8 cellular contexts compared by ENCODE assay signal in genomic region chr14:65336191-65336591, GRCh38.
DNase-seq lines count a peak whose midpoint lies in the region; ATAC-seq lines count a peak whose summit lies in the region.

No MANE protein-coding gene starts in this region.

- H3K4me3 ChIP-seq in skeletal muscle cell (ENCODE audit: low read depth, low read length) = no peak overlapping the region

- ATAC-seq in HG02885 (IDR thresholded peaks at IDR 0.05; ENCODE audit: poor library complexity, unreplicated experiment) = peak; percentile 71

- DNase-seq in GM03348 (ENCODE audit: low spot score) (peak; percentile 68), activated T-cell treated with anti-CD3 and anti-CD28 coated beads for 48 hours (ENCODE audit: low read depth) (peak; percentile 43), skeletal muscle cell (ENCODE audit: low read depth) (peak; percentile 30), NCI-H1694 treated with DMSO at 0.1 percent for 48 hours (lab: John Stamatoyannopoulos, UW) (no peak), NCI-H187 treated with DMSO at 0.1 percent for 48 hours (lab: John Stamatoyannopoulos, UW) (no peak), NCI-H1694 (lab: John Stamatoyannopoulos, UW) (no peak), NCI-H1048 (lab: John Stamatoyannopoulos, UW) (no peak)

Comparison
In these comparisons a context has a peak if more than half of its experiments do, and no peak if none do; other contexts are left out.
1. DNase-seq: peak in GM03348 (single experiment), activated T-cell treated with anti-CD3 and anti-CD28 coated beads for 48 hours (single experiment) and skeletal muscle cell (single experiment); none in NCI-H1694 treated with DMSO at 0.1 percent for 48 hours (single experiment), NCI-H187 treated with DMSO at 0.1 percent for 48 hours (single experiment), NCI-H1694 (single experiment) and NCI-H1048 (single experiment).